25 cellular contexts compared by ENCODE assay signal in the genomic region with DNA sequence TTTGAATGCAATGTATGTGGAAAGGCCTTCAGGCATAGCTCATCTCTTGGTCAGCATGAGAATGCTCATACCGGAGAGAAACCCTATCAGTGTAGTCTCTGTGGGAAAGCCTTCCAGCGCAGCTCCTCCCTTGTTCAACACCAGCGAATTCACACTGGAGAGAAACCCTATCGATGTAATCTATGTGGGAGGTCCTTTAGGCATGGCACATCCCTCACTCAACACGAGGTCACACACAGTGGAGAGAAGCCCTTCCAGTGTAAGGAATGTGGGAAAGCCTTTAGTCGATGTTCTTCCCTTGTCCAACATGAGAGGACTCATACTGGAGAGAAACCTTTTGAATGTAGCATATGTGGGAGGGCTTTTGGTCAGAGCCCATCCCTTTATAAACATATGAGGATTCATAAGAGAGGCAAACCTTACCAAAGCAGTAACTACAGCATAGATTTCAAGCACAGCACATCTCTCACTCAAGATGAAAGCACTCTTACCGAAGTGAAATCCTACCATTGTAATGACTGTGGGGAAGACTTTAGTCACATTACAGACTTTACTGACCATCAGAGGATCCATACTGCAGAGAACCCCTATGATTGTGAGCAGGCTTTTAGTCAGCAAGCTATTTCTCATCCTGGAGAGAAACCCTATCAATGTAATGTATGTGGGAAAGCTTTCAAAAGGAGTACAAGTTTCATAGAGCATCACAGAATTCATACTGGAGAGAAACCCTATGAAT. TPM values are rescaled to one million over a fixed set of nuclear protein-coding genes. Genes with fewer than 3 reads are reported as not detected.
DNase-seq lines count a peak whose midpoint lies in the region; TF ChIP-seq lines count a peak whose summit lies in the region.
"Had no signal": no experiment of that assay in that cellular context is flagged by ENCODE, and none has a peak within 500 bp of the region (broad histone marks: within the 10 kb centered on the region; RNA-seq: fewer than 3 reads in every experiment).

No MANE protein-coding gene starts in this region.

- H3K27me3 ChIP-seq in HUES48 (ENCODE audit: control insufficient read depth, insufficient read depth, low read length): no peaks in the 10 kb centered on the region
- H3K27me3 ChIP-seq: neutrophil, stomach had no signal

- H3K27ac ChIP-seq in HUES48 (ENCODE audit: low read depth, low read length): no peak overlapping the region
- H3K27ac ChIP-seq in coronary artery: no peak overlapping the region
- H3K27ac ChIP-seq: 22Rv1, neutrophil, RWPE1, stomach had no signal

- peaks cover 52% of the 10 kb centered on the region for H3K36me3 ChIP-seq in HUES48 (ENCODE audit: control insufficient read depth, insufficient read depth, low read length)

- no peak overlapping the region for H3K9ac ChIP-seq in HUES48 (ENCODE audit: low read depth, low read length)

- H3K9me3 ChIP-seq in HUES48 (ENCODE audit: control insufficient read depth, insufficient read depth, low read length): peaks cover 99% of the 10 kb centered on the region

- H3K4me1 ChIP-seq in HUES48 (ENCODE audit: control insufficient read depth, insufficient read depth, low read length): no peaks in the 10 kb centered on the region
- H3K4me1 ChIP-seq: stomach had no signal

- peak; percentile 16 for DNase-seq in DMS 273 (lab: John Stamatoyannopoulos, UW; ENCODE audit: unreplicated experiment)
- no peak for DNase-seq in DMS 273 treated with DMSO at 0.1 percent for 48 hours (lab: John Stamatoyannopoulos, UW)
- no peak for DNase-seq in coronary artery (ENCODE audit: low spot score)
- peak; percentile 4 for DNase-seq in myocyte (ENCODE audit: low read depth)
- DNase-seq in NCI-H226: no peak
- DNase-seq in inferior parietal cortex (ENCODE audit: extremely low spot score): no peak
- no peak for DNase-seq in stimulated activated naive CD4-positive, alpha-beta T cell (lab: John Stamatoyannopoulos, UW)
- DNase-seq: activated CD8-positive, alpha-beta memory T cell treated with anti-CD3 and anti-CD28 coated beads for 24 hours; activated naive CD4-positive, alpha-beta T cell treated with anti-CD3 and anti-CD28 coated beads for 36 hours; activated T-cell treated with anti-CD3 and anti-CD28 coated beads, Interleukin-2, amount 50 U/mL, for 4 hours; AML-193; aorta; cerebellar nuclear complex; effector CD8-positive, alpha-beta T cell; Kasumi-1; NCI-H1105 treated with DMSO at 0.1 percent for 48 hours; NCI-H2081 treated with DMSO at 0.1 percent for 48 hours; NCI-H524; stimulated activated CD4-positive, alpha-beta T cell treated with anti-CD3 and anti-CD28 coated beads, Interleukin-4, amount 100 ng/mL, for 24 hours; stomach; T-helper 9 cell had no signal

- H3K4me3 ChIP-seq in HUES48 (ENCODE audit: low read depth, low read length) (peak overlapping the region; percentile 38; the same call in 1 of the 2 replicates), coronary artery (peak overlapping the region; percentile 19)
- H3K4me3 ChIP-seq: stomach had no signal

- TF ChIP-seq CTCF in coronary artery (IDR thresholded peaks at IDR 0.05): no peak

RNA-seq across cellular contexts. Expression of a gene that starts 24.7 kb away (rescaled TPM):
- total RNA-seq in myocyte: 28.3 and 33.2 TPM in 2 replicates
- 15.7 TPM for polyA plus RNA-seq in myocyte (2012)

Comparison
In these comparisons a context has a peak if more than half of its experiments do, and no peak if none do; other contexts are left out.
1. DNase-seq: peak in DMS 273 (single experiment) and myocyte (single experiment); none in DMS 273 treated with DMSO at 0.1 percent for 48 hours (single experiment), coronary artery (single experiment), NCI-H226 (single experiment), inferior parietal cortex (single experiment) and stimulated activated naive CD4-positive, alpha-beta T cell (0 of 6).